ENCODE assay signal across 12 cellular contexts in genomic region chr15:62444104-62445027, GRCh38. TPM values are rescaled to one million over a fixed set of nuclear protein-coding genes. Genes with fewer than 3 reads are reported as not detected.
DNase-seq lines count a peak whose midpoint lies in the region; ATAC-seq and TF ChIP-seq lines count a peak whose summit lies in the region.
"Had no signal": no experiment of that assay in that cellular context is flagged by ENCODE, and none has a peak within 500 bp of the region (broad histone marks: within the 10 kb centered on the region; RNA-seq: fewer than 3 reads in every experiment).

No MANE protein-coding gene starts in this region.

- H3K36me3 ChIP-seq in heart right ventricle (no peaks in the 10 kb centered on the region), thoracic aorta (no peaks in the 10 kb centered on the region)

- no peaks in the 10 kb centered on the region for H3K36me3 Mint-ChIP-seq in natural killer cell treated with Interleukin-12 subunit alpha and Interleukin-12 subunit beta and Interleukin-15 and Interleukin-18, amount 100 ng/mL, for 72 hours

- no peaks in the 10 kb centered on the region for H3K4me1 Mint-ChIP-seq in natural killer cell treated with Interleukin-12 subunit alpha and Interleukin-12 subunit beta and Interleukin-15 and Interleukin-18, amount 100 ng/mL, for 72 hours (ENCODE audit: low read depth in 2 of 2)
- H3K4me1 Mint-ChIP-seq: central memory CD8-positive, alpha-beta T cell had no signal

- H3K9me3 ChIP-seq in heart right ventricle (no peaks in the 10 kb centered on the region), thoracic aorta (no peaks in the 10 kb centered on the region)

- H3K9me3 Mint-ChIP-seq in natural killer cell treated with Interleukin-12 subunit alpha and Interleukin-12 subunit beta and Interleukin-15 and Interleukin-18, amount 100 ng/mL, for 72 hours, result no peaks in the 10 kb centered on the region
- H3K9me3 Mint-ChIP-seq: central memory CD8-positive, alpha-beta T cell; H9 had no signal

- 83 to 86% methylated on average over 8 of the region's 8 CpGs for WGBS in heart right ventricle, 2 donors

- intact Hi-C loops in heart right ventricle (cut with DNase I), result no loop called here

- peak; percentile 28 for DNase-seq in activated CD4-positive, alpha-beta T cell treated with anti-CD3 and anti-CD28 coated beads for 48 hours
- DNase-seq in activated CD4-positive, alpha-beta T cell treated with anti-CD3 and anti-CD28 coated beads for 4 hours, result no peak
- DNase-seq in amniotic stem cell (lab: John Stamatoyannopoulos, UW) (peak; percentile 83), heart right ventricle (no peak), thoracic aorta (ENCODE audit: low spot score) (peak; percentile 26), UCSD-AML1 (lab: John Stamatoyannopoulos, UW; ENCODE audit: unreplicated experiment) (no peak)
- DNase-seq in natural killer cell treated with Interleukin-12 subunit alpha and Interleukin-12 subunit beta and Interleukin-15 and Interleukin-18, amount 100 ng/mL, for 72 hours (ENCODE audit: low spot score), result no peak
- DNase-seq: AML-193, H9, substantia nigra had no signal

- H3K27ac ChIP-seq in heart right ventricle, result peak overlapping the region in 3 of 10 donors; percentile 9 to 48 (median 20)
- peak overlapping the region in 1 of 2 donors; percentile 38 for H3K27ac ChIP-seq in thoracic aorta

- TF ChIP-seq CTCF in heart right ventricle (IDR thresholded peaks at IDR 0.05) (no peak), thoracic aorta (IDR thresholded peaks at IDR 0.05) (no peak)

- ATAC-seq in heart right ventricle (peak in 5 of 8 donors; percentile 26 to 73 (median 36)), thoracic aorta (ENCODE audit: insufficient number of reproducible peaks, low FRiP score, low read depth) (no peak), GM21381 (IDR thresholded peaks at IDR 0.05; ENCODE audit: unreplicated experiment) (no peak)
- no peak for ATAC-seq in natural killer cell treated with Interleukin-12 subunit alpha and Interleukin-12 subunit beta and Interleukin-15 and Interleukin-18, amount 100 ng/mL, for 72 hours

- H3K27ac Mint-ChIP-seq in natural killer cell treated with Interleukin-12 subunit alpha and Interleukin-12 subunit beta and Interleukin-15 and Interleukin-18, amount 100 ng/mL, for 72 hours, result no peak overlapping the region
- H3K27ac Mint-ChIP-seq: H9 had no signal

- H3K4me1 ChIP-seq in heart right ventricle, result peaks cover 0 to 49% (median 31%) of the 10 kb centered on the region in 9 donors
- H3K4me1 ChIP-seq in thoracic aorta (ENCODE audit: control insufficient read depth in 1 of 2, low read depth in 2 of 2), result peaks cover 12 to 56% of the 10 kb centered on the region in 2 donors

- H3K27me3 Mint-ChIP-seq in natural killer cell treated with Interleukin-12 subunit alpha and Interleukin-12 subunit beta and Interleukin-15 and Interleukin-18, amount 100 ng/mL, for 72 hours, result peaks cover 0 to 6% of the 10 kb centered on the region in 2 donors

- H3K4me3 ChIP-seq in heart right ventricle (no peak overlapping the region), thoracic aorta (no peak overlapping the region)

- H3K27me3 ChIP-seq in heart right ventricle (no peaks in the 10 kb centered on the region), thoracic aorta (replicated peaks; ENCODE audit: insufficient read depth) (no peaks in the 10 kb centered on the region)

- no peak overlapping the region for H3K4me3 Mint-ChIP-seq in natural killer cell treated with Interleukin-12 subunit alpha and Interleukin-12 subunit beta and Interleukin-15 and Interleukin-18, amount 100 ng/mL, for 72 hours
- H3K4me3 Mint-ChIP-seq: central memory CD8-positive, alpha-beta T cell; H9 had no signal

RNA-seq across cellular contexts. Expression of gene TLN2, which starts 54.0 kb away (rescaled TPM):
- total RNA-seq in heart right ventricle (10 to 100 TPM; 35.5 to 69.0 (median 48.4) TPM), thoracic aorta (10 to 100 TPM; 41.2 to 63.8 TPM)
- polyA plus RNA-seq in heart right ventricle, result 10 to 100 TPM in 1 of 2 donors, 1 to 10 TPM in 1; 9.4 to 25.7 TPM
- total RNA-seq in natural killer cell treated with Interleukin-12 subunit alpha and Interleukin-12 subunit beta and Interleukin-15 and Interleukin-18, amount 100 ng/mL, for 72 hours, result under 1 TPM; 0.47 to 0.90 TPM

Comparison
In these comparisons a context has a peak if more than half of its experiments do, and no peak if none do; other contexts are left out.
1. DNase-seq: peak in activated CD4-positive, alpha-beta T cell treated with anti-CD3 and anti-CD28 coated beads for 48 hours (single experiment), amniotic stem cell (single experiment) and thoracic aorta (single experiment); none in activated CD4-positive, alpha-beta T cell treated with anti-CD3 and anti-CD28 coated beads for 4 hours (0 of 2), heart right ventricle (0 of 2), natural killer cell treated with Interleukin-12 subunit alpha and Interleukin-12 subunit beta and Interleukin-15 and Interleukin-18, amount 100 ng/mL, for 72 hours (single experiment) and UCSD-AML1 (single experiment).
2. ATAC-seq: peak in heart right ventricle (5 of 8); none in thoracic aorta (single experiment), natural killer cell treated with Interleukin-12 subunit alpha and Interleukin-12 subunit beta and Interleukin-15 and Interleukin-18, amount 100 ng/mL, for 72 hours (0 of 2) and GM21381 (single experiment).
3. RNA of gene TLN2, which starts 54.0 kb away (total RNA-seq): 41.2 to 63.8 TPM in thoracic aorta and 35.5 to 69.0 TPM in heart right ventricle; 0.47 to 0.90 TPM in natural killer cell treated with Interleukin-12 subunit alpha and Interleukin-12 subunit beta and Interleukin-15 and Interleukin-18, amount 100 ng/mL, for 72 hours; every median in the first group is over 10 times any median in the second.